In genomic region chr3:33883538-33884203, GRCh38 we compare ENCODE assay signal across 9 cellular contexts.
A peak's percentile ranks its signal among the peaks of the same experiment; 100 is the strongest.
DNase-seq lines count a peak whose midpoint lies in the region; ATAC-seq and TF ChIP-seq lines count a peak whose summit lies in the region.
"Had no signal": no experiment of that assay in that cellular context is flagged by ENCODE, and none has a peak within 500 bp of the region (broad histone marks: within the 10 kb centered on the region; RNA-seq: fewer than 3 reads in every experiment).

No MANE protein-coding gene starts in this region.

- H3K27ac ChIP-seq in OCI-LY3 (ENCODE audit: low read length), result no peak overlapping the region
- H3K27ac ChIP-seq in lung (ENCODE audit: low read depth in 1 of 2, low read length in 1 of 2), result no peak overlapping the region
- H3K27ac ChIP-seq: BLaER1 treated with 17β-estradiol and CSF1 and Interleukin-3, amounts not matched to agents 10 nM and 100 nM had no signal

- no peaks in the 10 kb centered on the region for H3K79me2 ChIP-seq in OCI-LY3 (ENCODE audit: low read length)

- peak; percentile 97 for TF ChIP-seq CTCF in OCI-LY3 (IDR thresholded peaks at IDR 0.05; ENCODE audit: low read depth, low read length)
- TF ChIP-seq CTCF in choroid plexus epithelial cell (conservative IDR thresholded peaks at IDR 0.05; ENCODE audit: low read depth, low read length), result peak; percentile 73
- TF ChIP-seq CTCF in lung (IDR thresholded peaks at IDR 0.05; ENCODE audit: control extremely low read depth, extremely low read depth), result peak; percentile 76

- H3K4me1 ChIP-seq in OCI-LY3 (ENCODE audit: low read length) (peaks cover 6% of the 10 kb centered on the region; the same call in 1 of the 2 replicates), lung (ENCODE audit: control insufficient read depth in 2 of 2, insufficient read depth in 2 of 2, low read length in 2 of 2) (no peaks in the 10 kb centered on the region)

- H3K9ac ChIP-seq in OCI-LY3 (ENCODE audit: low read length), result peak overlapping the region; percentile 52
- H3K9ac ChIP-seq: BLaER1 treated with 17β-estradiol and CSF1 and Interleukin-3, amounts not matched to agents 10 nM and 100 nM had no signal

- H3K27me3 ChIP-seq in OCI-LY3 (ENCODE audit: low read depth, low read length) (no peaks in the 10 kb centered on the region), lung (ENCODE audit: control insufficient read depth, insufficient read depth) (no peaks in the 10 kb centered on the region), MG63 (no peaks in the 10 kb centered on the region)
- H3K27me3 ChIP-seq: BLaER1 treated with 17β-estradiol and CSF1 and Interleukin-3, amounts not matched to agents 10 nM and 100 nM had no signal

- H3K9me3 ChIP-seq in OCI-LY3 (ENCODE audit: insufficient read depth, low read length) (no peaks in the 10 kb centered on the region), lung (ENCODE audit: control insufficient read depth in 2 of 2, insufficient read depth in 1 of 2, low read length in 1 of 2) (no peaks in the 10 kb centered on the region), MG63 (no peaks in the 10 kb centered on the region)
- H3K9me3 ChIP-seq: BLaER1 treated with 17β-estradiol and CSF1 and Interleukin-3, amounts not matched to agents 10 nM and 100 nM had no signal

- H3K36me3 ChIP-seq in OCI-LY3 (replicated peaks; ENCODE audit: low read depth, low read length) (no peaks in the 10 kb centered on the region), lung (ENCODE audit: control insufficient read depth in 2 of 2, insufficient read depth in 2 of 2, low read length in 2 of 2) (no peaks in the 10 kb centered on the region), MG63 (no peaks in the 10 kb centered on the region)
- H3K36me3 ChIP-seq: BLaER1 treated with 17β-estradiol and CSF1 and Interleukin-3, amounts not matched to agents 10 nM and 100 nM had no signal

- peak overlapping the region; percentile 82 for H3K4me2 ChIP-seq in OCI-LY3 (ENCODE audit: low read length)

- H2AFZ ChIP-seq in OCI-LY3 (ENCODE audit: low read depth, low read length), result peak overlapping the region; percentile 86

- H3K4me3 ChIP-seq in OCI-LY3 (ENCODE audit: low read length), result peak overlapping the region; percentile 74
- peak overlapping the region; percentile 1 for H3K4me3 ChIP-seq in choroid plexus epithelial cell (ENCODE audit: low read depth, low read length)
- H3K4me3 ChIP-seq in lung, result no peak overlapping the region
- H3K4me3 ChIP-seq in MG63, result no peak overlapping the region
- H3K4me3 ChIP-seq: BLaER1 treated with 17β-estradiol and CSF1 and Interleukin-3, amounts not matched to agents 10 nM and 100 nM had no signal

- DNase-seq in DMS 273 (lab: John Stamatoyannopoulos, UW; ENCODE audit: unreplicated experiment), result peak; percentile 71
- no peak for DNase-seq in DMS 273 treated with DMSO at 0.1 percent for 48 hours (lab: John Stamatoyannopoulos, UW)
- peak; percentile 71 for DNase-seq in choroid plexus epithelial cell (ENCODE audit: low read depth)
- no peak for DNase-seq in lung (ENCODE audit: low spot score)
- DNase-seq in MG63, result no peak

- 11 to 22% methylated on average over 9 of the region's 9 CpGs for WGBS in lung, 2 donors

- no peaks in the 10 kb centered on the region for H4K20me1 ChIP-seq in OCI-LY3 (ENCODE audit: insufficient read depth, low read length)
- H4K20me1 ChIP-seq: BLaER1 treated with 17β-estradiol and CSF1 and Interleukin-3, amounts not matched to agents 10 nM and 100 nM had no signal

- peak; percentile 38 for ATAC-seq in HG02678 (IDR thresholded peaks at IDR 0.05; ENCODE audit: unreplicated experiment)
- ATAC-seq in lung (ENCODE audit: insufficient read depth, low FRiP score), result no peak
- ATAC-seq in GM19463 (IDR thresholded peaks at IDR 0.05; ENCODE audit: unreplicated experiment), result no peak

Comparison
In these comparisons a context has a peak if more than half of its experiments do, and no peak if none do; other contexts are left out.
1. DNase-seq: peak in DMS 273 (single experiment) and choroid plexus epithelial cell (single experiment); none in DMS 273 treated with DMSO at 0.1 percent for 48 hours (single experiment), lung (single experiment) and MG63 (single experiment).
2. H3K4me3 ChIP-seq: peak in OCI-LY3 (single experiment) and choroid plexus epithelial cell (single experiment); none in lung (single experiment) and MG63 (single experiment).
3. Peak in every context shown above with its lines, with median percentiles within 50 percentile points of each other: CTCF ChIP-seq.